Comparison of ENCODE assay signal across 24 cellular contexts in genomic region chr16:79537584-79537983, GRCh38.
"Had no signal": no experiment of that assay in that cellular context is flagged by ENCODE, and none has a peak within 500 bp of the region (broad histone marks: within the 10 kb centered on the region; RNA-seq: fewer than 3 reads in every experiment).

No MANE protein-coding gene starts in this region.

- ATAC-seq: effector memory CD8-positive, alpha-beta T cell; esophagus mucosa; gastroesophageal sphincter; heart right ventricle; left cardiac atrium; left lung; left ventricle myocardium superior; lower lobe of right lung; mucosa of descending colon had no signal

- H3K9me3 ChIP-seq: colonic mucosa, esophagus squamous epithelium, gastroesophageal sphincter, heart right ventricle, left lung, lower lobe of right lung, mucosa of descending colon had no signal

- H3K36me3 ChIP-seq: colonic mucosa, esophagus squamous epithelium, gastroesophageal sphincter, heart right ventricle, left lung, lower lobe of right lung had no signal

- H3K27ac ChIP-seq: colonic mucosa, epithelial cell of prostate, esophagus squamous epithelium, gastroesophageal sphincter, heart right ventricle, left lung, lower lobe of right lung had no signal

- H3K4me3 ChIP-seq: colonic mucosa, esophagus squamous epithelium, gastroesophageal sphincter, heart right ventricle, left lung, lower lobe of right lung, mucosa of descending colon had no signal

- H3K36me3 Mint-ChIP-seq: mesothelial cell of epicardium had no signal

- DNase-seq: colonic mucosa; cortex of kidney; effector CD8-positive, alpha-beta T cell; effector memory CD8-positive, alpha-beta T cell; endodermal cell; erythroblast; esophagus squamous epithelium; foreskin fibroblast; foreskin melanocyte; glutamatergic neuron; head of caudate nucleus; heart right ventricle; hippocampal formation; left cardiac atrium; left lung; left ventricle myocardium superior; lower lobe of right lung; mesenchymal stem cell; mucosa of descending colon had no signal

- H3K27ac Mint-ChIP-seq: dendritic cell treated with granulocyte-macrophage colony-stimulating factor and Interleukin-4, amounts not matched to agents 40 ng/mL and 50 ng/mL, for 4 days; effector memory CD8-positive, alpha-beta T cell; endodermal cell; mesothelial cell of epicardium had no signal

- H3K4me1 Mint-ChIP-seq: endodermal cell, mesothelial cell of epicardium had no signal

- H3K4me3 Mint-ChIP-seq: dendritic cell treated with granulocyte-macrophage colony-stimulating factor and Interleukin-4, amounts not matched to agents 40 ng/mL and 50 ng/mL, for 4 days; effector memory CD8-positive, alpha-beta T cell; endodermal cell; mesothelial cell of epicardium had no signal

- H3K9me3 Mint-ChIP-seq: dendritic cell treated with granulocyte-macrophage colony-stimulating factor and Interleukin-4, amounts not matched to agents 40 ng/mL and 50 ng/mL, for 4 days; effector memory CD8-positive, alpha-beta T cell; endodermal cell; mesothelial cell of epicardium had no signal

- H3K27me3 ChIP-seq: colonic mucosa, esophagus squamous epithelium, gastroesophageal sphincter, heart right ventricle, left lung had no signal

- H3K4me1 ChIP-seq: colonic mucosa, esophagus squamous epithelium, gastroesophageal sphincter, left lung, lower lobe of right lung had no signal
